20 cellular contexts compared by ENCODE assay signal in the genomic region with DNA sequence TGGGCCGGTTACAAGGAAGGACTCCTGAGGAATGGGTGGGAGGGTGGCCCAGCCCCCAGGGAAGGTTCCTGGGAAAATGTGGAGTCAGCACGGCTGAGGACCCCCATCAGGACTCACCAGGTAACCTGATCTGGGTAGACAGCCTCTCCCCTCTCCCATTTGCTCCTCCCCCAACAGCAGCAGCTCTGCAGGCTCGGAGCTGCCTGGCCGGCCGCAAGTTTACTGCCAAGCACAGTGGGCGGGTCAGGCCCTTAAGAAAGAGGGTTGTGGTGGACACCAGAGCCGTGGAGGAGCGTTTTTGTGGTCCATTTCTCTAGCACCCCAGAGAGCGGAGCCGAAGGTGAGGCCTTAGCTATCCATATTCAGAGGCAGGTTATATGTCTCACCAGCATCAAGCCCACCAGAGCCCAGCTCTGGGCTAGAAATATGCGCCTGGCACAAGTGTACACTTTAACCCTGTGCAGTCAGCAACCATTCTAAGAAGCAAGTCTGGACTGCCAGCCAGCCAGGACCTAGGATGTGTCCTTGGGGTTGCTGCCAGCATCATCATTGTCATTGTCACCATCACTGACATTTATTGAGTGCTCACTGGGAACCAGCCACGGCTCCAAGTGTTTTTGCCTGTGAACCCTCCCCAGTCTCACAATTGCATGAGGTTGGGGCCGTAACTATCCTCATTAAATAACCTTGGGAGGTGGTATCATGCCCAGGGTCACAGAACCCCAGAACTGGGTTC.
"Had no signal": no experiment of that assay in that cellular context is flagged by ENCODE, and none has a peak within 500 bp of the region (broad histone marks: within the 10 kb centered on the region; RNA-seq: fewer than 3 reads in every experiment).

No MANE protein-coding gene starts in this region.

- ATAC-seq: activated CD4-positive, alpha-beta T cell treated with anti-CD3 and anti-CD28 coated beads for 36 hours; activated CD8-positive, alpha-beta T cell treated with anti-CD3 and anti-CD28 coated beads for 36 hours; activated T-cell treated with anti-CD3 and anti-CD28 coated beads, Interleukin-2, amount 50 U/mL, for 72 hours; foreskin keratinocyte; heart left ventricle; naive thymus-derived CD4-positive, alpha-beta T cell; psoas muscle; T-cell had no signal

- H3K36me3 Mint-ChIP-seq: activated naive CD8-positive, alpha-beta T cell treated with anti-CD3 and anti-CD28 coated beads for 36 hours; T-cell had no signal

- H3K9me3 Mint-ChIP-seq: activated CD8-positive, alpha-beta T cell treated with anti-CD3 and anti-CD28 coated beads for 36 hours; activated naive CD8-positive, alpha-beta T cell treated with anti-CD3 and anti-CD28 coated beads for 36 hours; activated T-cell treated with anti-CD3 and anti-CD28 coated beads, Interleukin-2, amount 50 U/mL, for 72 hours; naive thymus-derived CD4-positive, alpha-beta T cell; T-cell had no signal

- H3K27me3 ChIP-seq: breast epithelium, foreskin keratinocyte, heart left ventricle had no signal

- H3K4me3 Mint-ChIP-seq: activated CD4-positive, alpha-beta T cell treated with anti-CD3 and anti-CD28 coated beads for 36 hours; activated CD8-positive, alpha-beta T cell treated with anti-CD3 and anti-CD28 coated beads for 36 hours; activated naive CD8-positive, alpha-beta T cell treated with anti-CD3 and anti-CD28 coated beads for 36 hours; activated T-cell treated with anti-CD3 and anti-CD28 coated beads, Interleukin-2, amount 50 U/mL, for 72 hours; naive thymus-derived CD4-positive, alpha-beta T cell; T-cell had no signal

- DNase-seq: activated CD4-positive, alpha-beta T cell treated with anti-CD3 and anti-CD28 coated beads for 36 hours; activated CD8-positive, alpha-beta memory T cell treated with anti-CD3 and anti-CD28 coated beads, Interleukin-2, amount 50 U/mL, for 4 hours; activated CD8-positive, alpha-beta T cell treated with anti-CD3 and anti-CD28 coated beads for 36 hours; activated gamma-delta T cell treated with Interleukin-2 at 50 U/mL for 16 hours; activated naive CD8-positive, alpha-beta T cell treated with anti-CD3 and anti-CD28 coated beads for 36 hours; activated T-cell treated with anti-CD3 and anti-CD28 coated beads, Interleukin-2, amount 50 U/mL, for 72 hours; aorta; foreskin keratinocyte; kidney glomerular epithelial cell; naive thymus-derived CD4-positive, alpha-beta T cell; occipital lobe; stimulated activated CD4-positive, alpha-beta T cell treated with anti-CD3 and anti-CD28 coated beads, Interleukin-2, amount 100 ng/mL, for 48 hours; stimulated activated naive CD4-positive, alpha-beta T cell treated with Interleukin-2 at 50 U/mL for 16 hours; T-cell; trophoblast cell had no signal

- H3K4me1 ChIP-seq: breast epithelium, foreskin keratinocyte, psoas muscle had no signal

- H3K27ac Mint-ChIP-seq: activated CD4-positive, alpha-beta T cell treated with anti-CD3 and anti-CD28 coated beads for 36 hours; activated CD8-positive, alpha-beta T cell treated with anti-CD3 and anti-CD28 coated beads for 36 hours; activated naive CD8-positive, alpha-beta T cell treated with anti-CD3 and anti-CD28 coated beads for 36 hours; activated T-cell treated with anti-CD3 and anti-CD28 coated beads, Interleukin-2, amount 50 U/mL, for 72 hours; naive thymus-derived CD4-positive, alpha-beta T cell; T-cell had no signal

- H3K36me3 ChIP-seq: breast epithelium, heart left ventricle had no signal

- H3K9me3 ChIP-seq: breast epithelium, heart left ventricle, psoas muscle had no signal

- H3K27me3 Mint-ChIP-seq: activated CD4-positive, alpha-beta T cell treated with anti-CD3 and anti-CD28 coated beads for 36 hours; activated CD8-positive, alpha-beta T cell treated with anti-CD3 and anti-CD28 coated beads for 36 hours; activated naive CD8-positive, alpha-beta T cell treated with anti-CD3 and anti-CD28 coated beads for 36 hours; naive thymus-derived CD4-positive, alpha-beta T cell; T-cell had no signal

- H3K27ac ChIP-seq: breast epithelium, foreskin keratinocyte, heart left ventricle, psoas muscle, VCaP had no signal

- H3K4me3 ChIP-seq: breast epithelium, heart left ventricle, lung, psoas muscle had no signal

- H3K4me1 Mint-ChIP-seq: activated CD4-positive, alpha-beta T cell treated with anti-CD3 and anti-CD28 coated beads for 36 hours; activated naive CD8-positive, alpha-beta T cell treated with anti-CD3 and anti-CD28 coated beads for 36 hours; T-cell had no signal
